ENCODE assay signal across 8 cellular contexts in genomic region chr9:101119206-101119819, GRCh38.
A peak's percentile ranks its signal among the peaks of the same experiment; 100 is the strongest.
DNase-seq lines count a peak whose midpoint lies in the region; TF ChIP-seq lines count a peak whose summit lies in the region.

No MANE protein-coding gene starts in this region.

- H3K36me3 ChIP-seq in HAP-1 (replicated peaks) (no peaks in the 10 kb centered on the region), prostate gland (no peaks in the 10 kb centered on the region)

- no peaks in the 10 kb centered on the region; the same call in none of the 2 replicates for H3K4me1 ChIP-seq in HAP-1
- H3K4me1 ChIP-seq in prostate gland (replicated peaks): no peaks in the 10 kb centered on the region

- no peak for TF ChIP-seq POLR2A in prostate gland (IDR thresholded peaks at IDR 0.05)

- CTCF ChIA-PET in GM10248 (lab: Yijun Ruan, JAX): interaction anchor here (0.6 to 2.9 kb wide), 17 partner anchors 10 to 410 kb away, joined by 3 to 32 read pairs (median 5); no protein-coding TSS in a partner anchor

- intact Hi-C loops in prostate gland (cut with DNase I): no loop called here

- TF ChIP-seq CTCF in GM10248 (IDR thresholded peaks at IDR 0.05; ENCODE audit: control extremely low read depth, extremely low read depth, low read depth, missing control alignments) (peak; percentile 87), fibroblast of villous mesenchyme (IDR thresholded peaks at IDR 0.05; ENCODE audit: insufficient read depth, low read depth, low read length) (peak; percentile 36), prostate gland (IDR thresholded peaks at IDR 0.05) (peak; percentile 12 to 66 (median 54))

- WGBS in prostate gland: 31% methylated on average over 3 of the region's 3 CpGs

- H3K27me3 ChIP-seq in HAP-1 (ENCODE audit: low read depth) (0 out of 2 replicates have a peak, but pooled peaks cover 2% of the 10 kb centered on the region), prostate gland (replicated peaks; ENCODE audit: insufficient read depth) (no peaks in the 10 kb centered on the region)

- POLR2A ChIA-PET in GM10248 (lab: Yijun Ruan, JAX): no interaction called here

- no peak overlapping the region for H3K4me3 ChIP-seq in HAP-1
- no peak overlapping the region for H3K4me3 ChIP-seq in fibroblast of villous mesenchyme (ENCODE audit: low read depth, low read length)
- H3K4me3 ChIP-seq in prostate gland: no peak overlapping the region

- in situ Hi-C loops in HAP-1 (cut with MboI; ENCODE audit: low sequenced_read_pairs) (no loop called here), SK-MEL-5 (cut with HindIII; ENCODE audit: low pct_unique_long_range_greater_than_20kb, low sequenced_read_pairs) (no loop called here)

- H3K27ac ChIP-seq in prostate gland: no peak overlapping the region

- peak; percentile 14 for DNase-seq in 8988T
- DNase-seq in GM10248 (ENCODE audit: extremely low spot score): peak; percentile 37
- peak; percentile 48 to 73 for DNase-seq in HAP-1 (ENCODE audit: low spot score in 2 of 2)
- peak; percentile 28 for DNase-seq in LoVo (ENCODE audit: low spot score)
- peak; percentile 68 for DNase-seq in SK-MEL-5 (ENCODE audit: low read depth, low spot score)
- no peak for DNase-seq in fibroblast of villous mesenchyme (ENCODE audit: low read depth)
- peak; percentile 51 for DNase-seq in prostate gland (ENCODE audit: low spot score)
- no peak for DNase-seq in amniotic stem cell (lab: John Stamatoyannopoulos, UW)

- H3K9me3 ChIP-seq in HAP-1 (no peaks in the 10 kb centered on the region), prostate gland (no peaks in the 10 kb centered on the region)

Comparison
In these comparisons a context has a peak if more than half of its experiments do, and no peak if none do; other contexts are left out.
1. DNase-seq: peak in 8988T (single experiment), GM10248 (single experiment), HAP-1 (2 of 2), LoVo (single experiment), SK-MEL-5 (single experiment) and prostate gland (single experiment); none in fibroblast of villous mesenchyme (single experiment) and amniotic stem cell (single experiment).
2. CTCF ChIP-seq: peak in every context shown above with its lines; median percentile 87 in GM10248; 54 in prostate gland; 36 in fibroblast of villous mesenchyme.